ENCODE assay signal across 1 cellular context in genomic region chr1:202018476-202019234, GRCh38.
TF ChIP-seq lines count a peak whose summit lies in the region.

No MANE protein-coding gene starts in this region.

TF ChIP-seq in K562, 482 proteins besides CTCF, POLR2A, EP300 and RAD21 (continued from another document and continues in another):
- TF ChIP-seq HINFP (tag; conservative IDR thresholded peaks at IDR 0.05; ENCODE audit: low read depth) (no peak), ZBTB26 (CRISPR knock-in tag; IDR thresholded peaks at IDR 0.05) (0 out of 2 replicates have a peak, but pooled peaks have one; percentile 85), RFX1 (IDR thresholded peaks at IDR 0.05) (no peak), PHF21A (IDR thresholded peaks at IDR 0.05; ENCODE audit: borderline replicate concordance, low read depth) (peak; percentile 57; the same call in 1 of the 2 replicates), MXI1 (IDR thresholded peaks at IDR 0.05; ENCODE audit: low read depth, low read length) (no peak), ASH1L (IDR thresholded peaks at IDR 0.05; ENCODE audit: borderline replicate concordance, low read depth, partially characterized antibody) (no peak), KDM5B (IDR thresholded peaks at IDR 0.05; ENCODE audit: insufficient replicate concordance, low read depth, low read length) (peak; percentile 39), SP1 (CRISPR knock-in tag; IDR thresholded peaks at IDR 0.05) (peak; percentile 56; the same call in 1 of the 2 replicates), TEAD4 (IDR thresholded peaks at IDR 0.05; ENCODE audit: low read length) (peak; percentile 73), TEAD4 (CRISPR knock-in tag; IDR thresholded peaks at IDR 0.05; ENCODE audit: borderline replicate concordance) (no peak), FOXM1 (IDR thresholded peaks at IDR 0.05; ENCODE audit: low read depth) (peak; percentile 19; the same call in 1 of the 2 replicates), FOXM1 (CRISPR knock-in tag; IDR thresholded peaks at IDR 0.05; ENCODE audit: low read depth) (no peak), TRIM24 (IDR thresholded peaks at IDR 0.05) (peak; percentile 75 to 79), RERE (CRISPR knock-in tag; IDR thresholded peaks at IDR 0.05; ENCODE audit: borderline replicate concordance) (no peak), PCBP1 (IDR thresholded peaks at IDR 0.05; ENCODE audit: low read depth, low read length, poor library complexity, severe bottlenecking) (peak; percentile 62), ZNF174 (CRISPR knock-in tag; IDR thresholded peaks at IDR 0.05) (no peak), SMAD4 (CRISPR knock-in tag; conservative IDR thresholded peaks at IDR 0.05) (peak; percentile 87), SMARCA5 (IDR thresholded peaks at IDR 0.05) (peak; percentile 90; the same call in 1 of the 2 replicates), AFF4 (CRISPR knock-in tag; IDR thresholded peaks at IDR 0.05) (0 out of 2 replicates have a peak, but pooled peaks have one; percentile 17), CBFA2T2 (conservative IDR thresholded peaks at IDR 0.05) (peak; percentile 77), ZKSCAN1 (IDR thresholded peaks at IDR 0.05; ENCODE audit: low read depth, low read length) (no peak), MTA3 (IDR thresholded peaks at IDR 0.05; ENCODE audit: borderline replicate concordance) (peak; percentile 86; the same call in 1 of the 2 replicates), ZNF316 (IDR thresholded peaks at IDR 0.05) (0 out of 2 replicates have a peak, but pooled peaks have one; percentile 2), BRD4 (IDR thresholded peaks at IDR 0.05) (no peak), ZBTB17 (CRISPR knock-in tag; IDR thresholded peaks at IDR 0.05) (no peak), ZNF431 (CRISPR knock-in tag; IDR thresholded peaks at IDR 0.05) (no peak; the same call in 1 of the 2 replicates), MITF (IDR thresholded peaks at IDR 0.05) (peak; percentile 60), BMI1 (IDR thresholded peaks at IDR 0.05; ENCODE audit: low read length) (no peak), HMGN3 (IDR thresholded peaks at IDR 0.05; ENCODE audit: borderline replicate concordance, extremely low read depth, insufficient read length, low read depth, low read length) (peak; percentile 97), AFF1 (IDR thresholded peaks at IDR 0.05; ENCODE audit: low read depth in 1 of 2, partially characterized antibody in 2 of 2) (peak; percentile 36 to 49)
- TF ChIP-seq, protein P1, sequence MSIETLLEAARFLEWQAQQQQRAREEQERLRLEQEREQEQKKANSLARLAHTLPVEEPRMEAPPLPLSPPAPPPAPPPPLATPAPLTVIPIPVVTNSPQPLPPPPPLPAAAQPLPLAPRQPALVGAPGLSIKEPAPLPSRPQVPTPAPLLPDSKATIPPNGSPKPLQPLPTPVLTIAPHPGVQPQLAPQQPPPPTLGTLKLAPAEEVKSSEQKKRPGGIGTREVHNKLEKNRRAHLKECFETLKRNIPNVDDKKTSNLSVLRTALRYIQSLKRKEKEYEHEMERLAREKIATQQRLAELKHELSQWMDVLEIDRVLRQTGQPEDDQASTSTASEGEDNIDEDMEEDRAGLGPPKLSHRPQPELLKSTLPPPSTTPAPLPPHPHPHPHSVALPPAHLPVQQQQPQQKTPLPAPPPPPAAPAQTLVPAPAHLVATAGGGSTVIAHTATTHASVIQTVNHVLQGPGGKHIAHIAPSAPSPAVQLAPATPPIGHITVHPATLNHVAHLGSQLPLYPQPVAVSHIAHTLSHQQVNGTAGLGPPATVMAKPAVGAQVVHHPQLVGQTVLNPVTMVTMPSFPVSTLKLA (conservative IDR thresholded peaks at IDR 0.05): peak in 1 of 2 experiments; percentile 66; a peak in 2 of 4 replicates
- TF ChIP-seq, protein P2, sequence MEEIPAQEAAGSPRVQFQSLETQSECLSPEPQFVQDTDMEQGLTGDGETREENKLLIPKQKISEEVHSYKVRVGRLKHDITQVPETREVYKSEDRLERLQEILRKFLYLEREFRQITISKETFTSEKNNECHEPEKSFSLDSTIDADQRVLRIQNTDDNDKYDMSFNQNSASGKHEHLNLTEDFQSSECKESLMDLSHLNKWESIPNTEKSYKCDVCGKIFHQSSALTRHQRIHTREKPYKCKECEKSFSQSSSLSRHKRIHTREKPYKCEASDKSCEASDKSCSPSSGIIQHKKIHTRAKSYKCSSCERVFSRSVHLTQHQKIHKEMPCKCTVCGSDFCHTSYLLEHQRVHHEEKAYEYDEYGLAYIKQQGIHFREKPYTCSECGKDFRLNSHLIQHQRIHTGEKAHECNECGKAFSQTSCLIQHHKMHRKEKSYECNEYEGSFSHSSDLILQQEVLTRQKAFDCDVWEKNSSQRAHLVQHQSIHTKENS (CRISPR knock-in tag; IDR thresholded peaks at IDR 0.05): no peak
- TF ChIP-seq, protein P3, sequence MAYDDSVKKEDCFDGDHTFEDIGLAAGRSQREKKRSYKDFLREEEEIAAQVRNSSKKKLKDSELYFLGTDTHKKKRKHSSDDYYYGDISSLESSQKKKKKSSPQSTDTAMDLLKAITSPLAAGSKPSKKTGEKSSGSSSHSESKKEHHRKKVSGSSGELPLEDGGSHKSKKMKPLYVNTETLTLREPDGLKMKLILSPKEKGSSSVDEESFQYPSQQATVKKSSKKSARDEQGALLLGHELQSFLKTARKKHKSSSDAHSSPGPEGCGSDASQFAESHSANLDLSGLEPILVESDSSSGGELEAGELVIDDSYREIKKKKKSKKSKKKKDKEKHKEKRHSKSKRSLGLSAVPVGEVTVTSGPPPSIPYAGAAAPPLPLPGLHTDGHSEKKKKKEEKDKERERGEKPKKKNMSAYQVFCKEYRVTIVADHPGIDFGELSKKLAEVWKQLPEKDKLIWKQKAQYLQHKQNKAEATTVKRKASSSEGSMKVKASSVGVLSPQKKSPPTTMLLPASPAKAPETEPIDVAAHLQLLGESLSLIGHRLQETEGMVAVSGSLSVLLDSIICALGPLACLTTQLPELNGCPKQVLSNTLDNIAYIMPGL (CRISPR knock-in tag; IDR thresholded peaks at IDR 0.05): 0 out of 2 replicates have a peak, but pooled peaks have one; percentile 18
